14 cellular contexts compared by ENCODE assay signal in the genomic region with DNA sequence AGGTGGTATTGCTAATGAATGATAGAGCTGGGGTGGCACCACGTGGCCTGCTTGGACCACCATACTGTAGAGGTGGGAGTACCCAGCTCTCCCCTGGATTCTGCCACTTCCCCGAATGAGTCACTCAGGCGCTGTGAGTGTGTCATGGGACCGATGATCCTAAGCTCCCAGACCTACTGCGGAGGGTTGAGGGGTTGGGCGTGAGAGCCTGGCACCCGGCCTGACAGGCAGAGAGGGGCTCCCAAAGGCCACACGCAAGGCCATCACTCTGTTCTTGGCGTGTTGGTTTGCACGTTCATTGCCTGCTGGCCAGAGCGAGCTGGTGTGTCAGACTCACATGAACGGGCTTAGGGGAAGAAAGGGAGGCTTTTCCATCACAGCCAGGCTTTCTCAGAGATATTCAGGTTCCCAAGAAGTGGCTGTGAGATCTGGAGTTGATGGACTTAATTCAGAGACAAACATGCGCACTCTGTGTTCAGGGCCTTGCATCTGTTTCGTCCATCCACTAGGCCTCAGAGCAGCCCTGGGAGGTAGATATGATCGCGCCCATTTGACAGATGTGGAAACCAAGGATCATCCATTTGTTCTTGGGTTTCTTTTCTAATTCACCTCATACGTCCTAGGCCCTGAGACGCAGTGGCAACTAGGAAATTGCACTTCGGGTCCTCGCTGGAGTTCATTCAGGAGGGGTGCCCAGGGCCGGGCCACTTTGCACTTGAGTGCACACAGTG. TPM values are rescaled to one million over a fixed set of nuclear protein-coding genes. Genes with fewer than 3 reads are reported as not detected.
A peak's percentile ranks its signal among the peaks of the same experiment; 100 is the strongest.
DNase-seq lines count a peak whose midpoint lies in the region; ATAC-seq and TF ChIP-seq lines count a peak whose summit lies in the region.
"Had no signal": no experiment of that assay in that cellular context is flagged by ENCODE, and none has a peak within 500 bp of the region (broad histone marks: within the 10 kb centered on the region; RNA-seq: fewer than 3 reads in every experiment).

No MANE protein-coding gene starts in this region.

- TF ChIP-seq CTCF in astrocyte of the spinal cord (IDR thresholded peaks at IDR 0.05; ENCODE audit: low read depth, low read length) (no peak), thoracic aorta (IDR thresholded peaks at IDR 0.05) (no peak), mucosa of descending colon (IDR thresholded peaks at IDR 0.05) (no peak)

- H3K27ac ChIP-seq in thoracic aorta, result peak overlapping the region; percentile 25 to 40
- H3K27ac ChIP-seq: HL-60, sigmoid colon had no signal

- H3K4me3 Mint-ChIP-seq in immature natural killer cell, result peak overlapping the region in 1 of 5 donors; percentile 7
- H3K4me3 Mint-ChIP-seq: T-helper 17 cell had no signal

- H3K4me1 ChIP-seq in thoracic aorta (ENCODE audit: control insufficient read depth in 1 of 2, low read depth in 2 of 2), result peaks cover 9 to 23% of the 10 kb centered on the region in 2 donors
- H3K4me1 ChIP-seq in mucosa of descending colon (ENCODE audit: low read depth), result peaks cover 35% of the 10 kb centered on the region
- H3K4me1 ChIP-seq: breast epithelium had no signal

- H3K9me3 ChIP-seq in thoracic aorta (no peaks in the 10 kb centered on the region), mucosa of descending colon (no peaks in the 10 kb centered on the region)
- H3K9me3 ChIP-seq: breast epithelium, Peyer's patch, sigmoid colon had no signal

- peaks cover 80 to 89% of the 10 kb centered on the region in 2 donors for H3K4me1 Mint-ChIP-seq in immature natural killer cell

- H3K27me3 Mint-ChIP-seq in immature natural killer cell (ENCODE audit: low read depth in 3 of 3), result peaks cover 7 to 25% (median 8%) of the 10 kb centered on the region in 3 donors
- H3K27me3 Mint-ChIP-seq: T-helper 17 cell had no signal

- ATAC-seq in thoracic aorta (ENCODE audit: insufficient number of reproducible peaks, low FRiP score, low read depth) (no peak), left lobe of liver (no peak), mucosa of descending colon (no peak)
- ATAC-seq: T-helper 17 cell had no signal

- H3K36me3 Mint-ChIP-seq in immature natural killer cell, result no peaks in the 10 kb centered on the region

- H3K36me3 ChIP-seq in thoracic aorta (no peaks in the 10 kb centered on the region), mucosa of descending colon (ENCODE audit: low read depth) (no peaks in the 10 kb centered on the region)
- H3K36me3 ChIP-seq: breast epithelium, sigmoid colon had no signal

- H3K4me3 ChIP-seq in astrocyte of the spinal cord (ENCODE audit: low read depth, low read length) (no peak overlapping the region), thoracic aorta (peak overlapping the region; percentile 51), mucosa of descending colon (no peak overlapping the region)
- H3K4me3 ChIP-seq: breast epithelium, Peyer's patch, sigmoid colon had no signal

- in situ Hi-C loops in astrocyte of the spinal cord (cut with HindIII; ENCODE audit: low sequenced_read_pairs), result no loop called here

- intact Hi-C loops in mucosa of descending colon (cut with DNase I, micrococcal nuclease), result no loop called here

- H3K27me3 ChIP-seq in thoracic aorta (replicated peaks; ENCODE audit: insufficient read depth), result no peaks in the 10 kb centered on the region
- H3K27me3 ChIP-seq: breast epithelium, Peyer's patch, sigmoid colon had no signal

- H3K9me3 Mint-ChIP-seq in immature natural killer cell, result no peaks in the 10 kb centered on the region

- DNase-seq in GM03348 (ENCODE audit: low spot score), result peak; percentile 63
- DNase-seq in astrocyte of the spinal cord (ENCODE audit: low read depth, low spot score), result peak; percentile 43
- no peak for DNase-seq in immature natural killer cell
- no peak for DNase-seq in thoracic aorta (ENCODE audit: low spot score)
- no peak for DNase-seq in left lobe of liver (ENCODE audit: low spot score)
- no peak for DNase-seq in mucosa of descending colon
- DNase-seq in NCI-H2029 treated with DMSO at 0.1 percent for 48 hours (lab: John Stamatoyannopoulos, UW), result no peak
- DNase-seq: activated CD4-positive, alpha-beta T cell treated with anti-CD3 and anti-CD28 coated beads, Interleukin-2, amount 50 U/mL, for 4 hours; NCI-H524 treated with DMSO at 0.1 percent for 48 hours; Peyer's patch; sigmoid colon; T-helper 17 cell had no signal

- peak overlapping the region; percentile 41 to 74 (median 66) for H3K27ac Mint-ChIP-seq in immature natural killer cell
- H3K27ac Mint-ChIP-seq: T-helper 17 cell had no signal

RNA-seq across cellular contexts. Expression of gene CMIP, which starts 41.4 kb away (rescaled TPM):
- polyA plus RNA-seq in immature natural killer cell, result 1 to 10 TPM in 1 of 3 donors, under 1 TPM in 1, not detected in 1; 0.53 to 1.7 TPM
- total RNA-seq in thoracic aorta, result 10 to 100 TPM; 20.8 to 46.8 TPM
- 15.4 TPM for total RNA-seq in left lobe of liver
- 100 to 1,000 TPM in 1 of 3 donors, 10 to 100 TPM in 2; 73.3 to 127 (median 79.8) TPM for total RNA-seq in mucosa of descending colon

Comparison
In these comparisons a context has a peak if more than half of its experiments do, and no peak if none do; other contexts are left out.
1. DNase-seq: peak in GM03348 (single experiment) and astrocyte of the spinal cord (single experiment); none in immature natural killer cell (0 of 3), thoracic aorta (single experiment), left lobe of liver (single experiment), mucosa of descending colon (0 of 3) and NCI-H2029 treated with DMSO at 0.1 percent for 48 hours (single experiment).